12 cellular contexts compared by ENCODE assay signal in the genomic region with DNA sequence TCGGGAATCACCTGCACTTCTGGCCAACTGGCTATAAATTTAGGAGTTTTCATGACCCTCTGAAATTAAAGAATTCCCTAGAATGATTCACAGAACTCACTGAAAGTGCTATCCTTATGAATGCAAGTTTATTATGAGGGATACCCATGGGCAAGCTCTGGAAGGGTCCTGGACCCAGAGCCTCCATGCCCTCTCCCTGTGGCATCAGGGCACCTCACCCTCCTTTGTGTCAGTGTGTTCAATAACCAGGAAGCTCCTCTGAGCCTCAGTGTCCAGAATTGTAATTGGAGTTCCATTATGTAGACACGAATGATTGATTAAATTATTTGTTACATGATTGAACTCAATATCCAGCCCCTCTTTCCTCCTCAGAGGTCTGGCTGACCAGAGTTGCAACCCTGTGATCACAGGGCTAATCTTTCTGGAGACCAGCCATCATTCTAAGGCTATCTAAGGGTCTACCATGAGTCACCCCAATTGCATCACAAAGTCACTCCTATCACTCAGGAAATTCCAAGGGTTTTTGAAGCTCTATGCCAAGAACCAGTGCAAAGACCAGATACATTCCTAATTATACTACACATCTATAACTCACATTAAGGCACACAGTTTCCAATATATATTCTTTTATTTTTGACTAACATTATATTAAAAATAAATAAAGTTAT. TPM values are rescaled to one million over a fixed set of nuclear protein-coding genes. Genes with fewer than 3 reads are reported as not detected.
A peak's percentile ranks its signal among the peaks of the same experiment; 100 is the strongest.
DNase-seq lines count a peak whose midpoint lies in the region; ATAC-seq, FAIRE-seq and TF ChIP-seq lines count a peak whose summit lies in the region.
"Had no signal": no experiment of that assay in that cellular context is flagged by ENCODE, and none has a peak within 500 bp of the region (broad histone marks: within the 10 kb centered on the region; RNA-seq: fewer than 3 reads in every experiment).

No MANE protein-coding gene starts in this region.

- H3K4me3 ChIP-seq in breast epithelium (no peak overlapping the region), right lobe of liver (no peak overlapping the region)

- no peaks in the 10 kb centered on the region for H3K9me3 Mint-ChIP-seq in MCF 10A (ENCODE audit: unreplicated experiment)
- H3K9me3 Mint-ChIP-seq: natural killer cell treated with Interleukin-12 subunit alpha and Interleukin-12 subunit beta and Interleukin-15 and Interleukin-18, amount 100 ng/mL, for 72 hours; T-helper 2 cell treated with Interferon-gamma antibody and Interleukin-4, amounts not matched to agents 5 μg/mL and 100 μg/mL, for 36 hours had no signal

- H3K9me3 ChIP-seq in breast epithelium (no peaks in the 10 kb centered on the region), right lobe of liver (no peaks in the 10 kb centered on the region)

- peak overlapping the region in 1 of 2 donors; percentile 45 for H3K27ac ChIP-seq in breast epithelium
- H3K27ac ChIP-seq in right lobe of liver = no peak overlapping the region

- TF ChIP-seq POLR2A in breast epithelium (IDR thresholded peaks at IDR 0.05) (no peak), right lobe of liver (IDR thresholded peaks at IDR 0.05) (no peak)

- DNase-seq in MCF 10A (ENCODE audit: unreplicated experiment) = peak; percentile 76
- DNase-seq in breast epithelium (ENCODE audit: low spot score in 2 of 2) = no peak
- peak; percentile 94 for DNase-seq in dermis blood vessel endothelial cell
- no peak for DNase-seq in right lobe of liver
- DNase-seq in GM19239 (ENCODE audit: insufficient read length, low spot score) = no peak
- no peak for DNase-seq in GM19240 (ENCODE audit: insufficient read length, low spot score)
- no peak for DNase-seq in RPMI8226
- DNase-seq: 8988T, NCI-H2081 treated with DMSO at 0.1 percent for 48 hours had no signal

- H3K27me3 ChIP-seq in breast epithelium = no peaks in the 10 kb centered on the region
- H3K27me3 ChIP-seq in right lobe of liver = no peaks in the 10 kb centered on the region

- peaks cover 0 to 5% of the 10 kb centered on the region in 2 donors for H3K4me1 ChIP-seq in breast epithelium
- H3K4me1 ChIP-seq in right lobe of liver = peaks cover 0 to 6% (median 0%) of the 10 kb centered on the region in 4 donors

- CTCF ChIA-PET in MCF 10A (lab: Yijun Ruan, JAX) = no interaction called here

- no peak overlapping the region for H3K4me3 Mint-ChIP-seq in MCF 10A (ENCODE audit: unreplicated experiment)
- H3K4me3 Mint-ChIP-seq: natural killer cell treated with Interleukin-12 subunit alpha and Interleukin-12 subunit beta and Interleukin-15 and Interleukin-18, amount 100 ng/mL, for 72 hours; T-helper 2 cell treated with Interferon-gamma antibody and Interleukin-4, amounts not matched to agents 5 μg/mL and 100 μg/mL, for 36 hours had no signal

- BruUV-seq in MCF 10A (replicated peaks; lab: Mats Ljungman, UMichigan) = no TSS peak

- FAIRE-seq in GM19239 (lab: Jason Lieb, UNC) = no peak

- peak overlapping the region; percentile 84 for H3K27ac Mint-ChIP-seq in MCF 10A (ENCODE audit: low read depth, unreplicated experiment)
- H3K27ac Mint-ChIP-seq: natural killer cell treated with Interleukin-12 subunit alpha and Interleukin-12 subunit beta and Interleukin-15 and Interleukin-18, amount 100 ng/mL, for 72 hours; T-helper 2 cell treated with Interferon-gamma antibody and Interleukin-4, amounts not matched to agents 5 μg/mL and 100 μg/mL, for 36 hours had no signal

- no peaks in the 10 kb centered on the region for H3K27me3 Mint-ChIP-seq in MCF 10A (ENCODE audit: insufficient read depth, unreplicated experiment)

- peak; percentile 36 to 79 (median 58) for ATAC-seq in right lobe of liver
- no peak for ATAC-seq in HG03159 (IDR thresholded peaks at IDR 0.05; ENCODE audit: unreplicated experiment)
- ATAC-seq: natural killer cell treated with Interleukin-12 subunit alpha and Interleukin-12 subunit beta and Interleukin-15 and Interleukin-18, amount 100 ng/mL, for 72 hours had no signal

- intact Hi-C loops in MCF 10A (cut with micrococcal nuclease) (no loop called here), breast epithelium (cut with DNase I; ENCODE audit: low total_unique reads) (no loop called here), right lobe of liver (cut with DNase I) (no loop called here)

- peaks cover 9% of the 10 kb centered on the region for H3K36me3 Mint-ChIP-seq in MCF 10A (ENCODE audit: insufficient read depth, unreplicated experiment)
- H3K36me3 Mint-ChIP-seq: natural killer cell treated with Interleukin-12 subunit alpha and Interleukin-12 subunit beta and Interleukin-15 and Interleukin-18, amount 100 ng/mL, for 72 hours had no signal

- 13% methylated on average over 1 of the region's 2 CpGs for WGBS in right lobe of liver (ENCODE audit: insufficient coverage, low coverage, low lambda C conversion rate, missing lambda C conversion rate)

- POLR2A ChIA-PET in MCF 10A (lab: Yijun Ruan, JAX) = interaction anchor here (1.2 kb wide), 1 partner anchor 9 kb away, joined by 6 read pairs; no protein-coding TSS in a partner anchor

- H3K36me3 ChIP-seq in breast epithelium (no peaks in the 10 kb centered on the region), right lobe of liver (no peaks in the 10 kb centered on the region)

- peaks cover 66% of the 10 kb centered on the region for H3K4me1 Mint-ChIP-seq in MCF 10A (ENCODE audit: insufficient read depth, unreplicated experiment)

- TF ChIP-seq CTCF in MCF 10A (IDR thresholded peaks at IDR 0.05; ENCODE audit: unreplicated experiment) (no peak), breast epithelium (IDR thresholded peaks at IDR 0.05) (no peak), right lobe of liver (IDR thresholded peaks at IDR 0.05) (no peak)

RNA-seq across cellular contexts. Expression of gene ANXA3, which starts 8.9 kb away (rescaled TPM):
- 260 and 272 TPM in 2 replicates for total RNA-seq in MCF 10A (2022)
- 100 to 1,000 TPM in 1 of 3 donors, 10 to 100 TPM in 2; 37.6 to 170 (median 95.7) TPM for total RNA-seq in breast epithelium
- 60.6 and 67.4 TPM in 2 replicates for total RNA-seq in dermis blood vessel endothelial cell
- total RNA-seq in right lobe of liver = 1 to 10 TPM in 5 of 6 experiments, under 1 TPM in 1; 0.95 to 3.4 (median 2.0) TPM

Comparison
In these comparisons a context has a peak if more than half of its experiments do, and no peak if none do; other contexts are left out.
1. DNase-seq: peak in MCF 10A (single experiment) and dermis blood vessel endothelial cell (single experiment); none in breast epithelium (0 of 2), right lobe of liver (0 of 3), GM19239 (single experiment), GM19240 (single experiment) and RPMI8226 (single experiment).
2. RNA of gene ANXA3, which starts 8.9 kb away (total RNA-seq): 260 to 272 TPM in MCF 10A, 37.6 to 170 TPM in breast epithelium and 60.6 to 67.4 TPM in dermis blood vessel endothelial cell; 0.95 to 3.4 TPM in right lobe of liver; every median in the first group is over 4 times any median in the second.